In genomic region chr10:74993649-74994048, GRCh38 we compare ENCODE assay signal across 1 cellular context.
TF ChIP-seq lines count a peak whose summit lies in the region.

No MANE protein-coding gene starts in this region.

TF ChIP-seq in SK-N-SH, 30 proteins besides CTCF, POLR2A, EP300 and RAD21 (continued from another document):
- TF ChIP-seq IRF3 (IDR thresholded peaks at IDR 0.05; ENCODE audit: low read depth, low read length) (no peak), SMC3 (IDR thresholded peaks at IDR 0.05; ENCODE audit: low read depth, low read length) (no peak), CHD2 (IDR thresholded peaks at IDR 0.05; ENCODE audit: low read length, partially characterized antibody) (peak; percentile 68), RCOR1 (IDR thresholded peaks at IDR 0.05; ENCODE audit: low read length) (peak; percentile 59)
TF ChIP-seq in SK-N-SH: peak in this region for 3.
